Comparison of ENCODE assay signal across 8 cellular contexts in the genomic region with DNA sequence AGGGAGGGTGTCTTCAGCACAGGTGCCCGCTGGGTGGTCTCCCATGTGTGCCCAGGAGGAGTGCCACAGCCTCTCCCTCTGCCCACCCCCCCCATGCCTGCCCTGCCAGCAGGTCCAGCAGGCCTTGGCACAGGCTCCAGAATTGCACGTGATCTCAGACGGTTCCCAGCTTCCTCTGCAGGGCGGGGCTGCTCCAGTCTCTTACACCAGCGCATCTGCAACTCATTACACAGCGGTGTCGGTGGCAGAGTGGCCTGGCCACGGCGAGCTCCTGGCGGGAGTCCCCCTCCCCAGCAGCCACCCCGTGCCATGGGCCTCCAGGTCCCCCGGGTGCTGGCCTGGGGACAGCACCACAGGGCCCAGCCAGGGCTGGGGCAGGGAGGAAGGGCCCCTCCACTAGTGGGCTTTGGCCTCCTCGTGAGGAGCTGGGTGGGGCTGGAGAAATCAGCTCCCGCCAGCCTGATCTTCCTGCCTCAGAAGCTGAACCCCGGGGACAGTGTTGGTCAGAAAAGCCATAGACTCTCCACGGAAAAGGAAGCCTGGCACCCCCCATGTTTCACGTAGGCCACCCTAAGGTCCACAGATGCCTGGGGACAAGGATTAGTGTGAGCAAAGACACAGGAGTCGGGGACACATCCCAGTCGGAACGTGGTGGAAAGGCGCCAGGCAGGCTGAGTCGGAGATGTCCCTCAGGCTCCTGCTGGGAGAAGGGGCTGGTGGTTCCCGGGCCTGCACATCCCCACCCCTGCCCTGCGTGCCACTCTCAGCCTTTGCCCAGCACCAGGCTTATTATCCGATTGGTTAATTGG. TPM values are rescaled to one million over a fixed set of nuclear protein-coding genes. Genes with fewer than 3 reads are reported as not detected.
A peak's percentile ranks its signal among the peaks of the same experiment; 100 is the strongest.
DNase-seq lines count a peak whose midpoint lies in the region; ATAC-seq and TF ChIP-seq lines count a peak whose summit lies in the region.

No MANE protein-coding gene starts in this region.

- TF ChIP-seq POLR2A in vagina (IDR thresholded peaks at IDR 0.05): peak in 1 of 2 donors; percentile 60

- TF ChIP-seq CTCF in dorsolateral prefrontal cortex (IDR thresholded peaks at IDR 0.05 in 54 of 56, conservative IDR thresholded peaks at IDR 0.05 in 2 of 56; ENCODE audit: low read depth in 1 of 56, partially characterized antibody in 56 of 56) (peak in 6 of 56 donors; percentile 2 to 24 (median 12)), mesothelial cell of epicardium (IDR thresholded peaks at IDR 0.05; ENCODE audit: unreplicated experiment) (no peak), vagina (IDR thresholded peaks at IDR 0.05) (no peak)

- peaks cover 96% of the 10 kb centered on the region for H3K4me1 ChIP-seq in vagina

- no peaks in the 10 kb centered on the region for H3K36me3 Mint-ChIP-seq in mesothelial cell of epicardium

- no peak for ATAC-seq in HG03457 (IDR thresholded peaks at IDR 0.05; ENCODE audit: unreplicated experiment)

- peak overlapping the region; percentile 71 for H3K27ac Mint-ChIP-seq in mesothelial cell of epicardium

- H3K27ac ChIP-seq in dorsolateral prefrontal cortex: peak overlapping the region in 55 of 59 donors; percentile 12 to 84 (median 66)
- H3K27ac ChIP-seq in vagina: peak overlapping the region; percentile 90

- no peak overlapping the region for H3K4me3 Mint-ChIP-seq in mesothelial cell of epicardium

- no peaks in the 10 kb centered on the region for H3K9me3 ChIP-seq in vagina

- H3K27me3 ChIP-seq in dorsolateral prefrontal cortex (no peaks in the 10 kb centered on the region), vagina (no peaks in the 10 kb centered on the region)

- no peaks in the 10 kb centered on the region for H3K36me3 ChIP-seq in vagina

- intact Hi-C loops in dorsolateral prefrontal cortex (cut with DNase I) (loop anchor here in 1 of 2 donors (5.0 kb wide), 1 partner anchor 41 kb away; no protein-coding TSS in a partner anchor), vagina (cut with DNase I) (no loop called here)

- no peaks in the 10 kb centered on the region for H3K27me3 Mint-ChIP-seq in mesothelial cell of epicardium (ENCODE audit: low read depth)

- H3K4me1 Mint-ChIP-seq in mesothelial cell of epicardium: peaks cover 42% of the 10 kb centered on the region

- H3K4me3 ChIP-seq in dorsolateral prefrontal cortex (peak overlapping the region in 31 of 59 donors; percentile 0 to 50 (median 22)), vagina (peak overlapping the region; percentile 3 to 9)

- no peaks in the 10 kb centered on the region for H3K9me3 Mint-ChIP-seq in mesothelial cell of epicardium

- DNase-seq in DMS53 (lab: John Stamatoyannopoulos, UW): peak; percentile 30
- no peak for DNase-seq in DMS53 treated with DMSO at 0.1 percent for 48 hours (lab: John Stamatoyannopoulos, UW; ENCODE audit: unreplicated experiment)
- DNase-seq in dorsolateral prefrontal cortex: peak; percentile 78 to 93 (median 90)
- DNase-seq in mesothelial cell of epicardium (ENCODE audit: low spot score in 2 of 2, unreplicated experiment in 2 of 2): peak; percentile 60 to 74
- peak in 1 of 2 donors; percentile 96 for DNase-seq in vagina (ENCODE audit: extremely low spot score in 2 of 2)
- DNase-seq in activated naive CD4-positive, alpha-beta T cell (lab: John Stamatoyannopoulos, UW): no peak

TF ChIP-seq in PFSK-1, 5 proteins besides CTCF, POLR2A, EP300 and RAD21:
- TF ChIP-seq FOXP2 (optimal IDR thresholded peaks at IDR 0.05; ENCODE audit: borderline replicate concordance, extremely low read depth, extremely low read length, insufficient read depth) (no peak), POLR2AphosphoS5 (IDR thresholded peaks at IDR 0.05; ENCODE audit: low read depth, low read length) (0 out of 2 replicates have a peak, but pooled peaks have one; percentile 47), SIN3A (IDR thresholded peaks at IDR 0.05; ENCODE audit: borderline replicate concordance, insufficient read depth, low read length) (no peak), TAF1 (IDR thresholded peaks at IDR 0.05; ENCODE audit: borderline replicate concordance, insufficient read depth, low read length) (no peak)
- TF ChIP-seq, protein P1, sequence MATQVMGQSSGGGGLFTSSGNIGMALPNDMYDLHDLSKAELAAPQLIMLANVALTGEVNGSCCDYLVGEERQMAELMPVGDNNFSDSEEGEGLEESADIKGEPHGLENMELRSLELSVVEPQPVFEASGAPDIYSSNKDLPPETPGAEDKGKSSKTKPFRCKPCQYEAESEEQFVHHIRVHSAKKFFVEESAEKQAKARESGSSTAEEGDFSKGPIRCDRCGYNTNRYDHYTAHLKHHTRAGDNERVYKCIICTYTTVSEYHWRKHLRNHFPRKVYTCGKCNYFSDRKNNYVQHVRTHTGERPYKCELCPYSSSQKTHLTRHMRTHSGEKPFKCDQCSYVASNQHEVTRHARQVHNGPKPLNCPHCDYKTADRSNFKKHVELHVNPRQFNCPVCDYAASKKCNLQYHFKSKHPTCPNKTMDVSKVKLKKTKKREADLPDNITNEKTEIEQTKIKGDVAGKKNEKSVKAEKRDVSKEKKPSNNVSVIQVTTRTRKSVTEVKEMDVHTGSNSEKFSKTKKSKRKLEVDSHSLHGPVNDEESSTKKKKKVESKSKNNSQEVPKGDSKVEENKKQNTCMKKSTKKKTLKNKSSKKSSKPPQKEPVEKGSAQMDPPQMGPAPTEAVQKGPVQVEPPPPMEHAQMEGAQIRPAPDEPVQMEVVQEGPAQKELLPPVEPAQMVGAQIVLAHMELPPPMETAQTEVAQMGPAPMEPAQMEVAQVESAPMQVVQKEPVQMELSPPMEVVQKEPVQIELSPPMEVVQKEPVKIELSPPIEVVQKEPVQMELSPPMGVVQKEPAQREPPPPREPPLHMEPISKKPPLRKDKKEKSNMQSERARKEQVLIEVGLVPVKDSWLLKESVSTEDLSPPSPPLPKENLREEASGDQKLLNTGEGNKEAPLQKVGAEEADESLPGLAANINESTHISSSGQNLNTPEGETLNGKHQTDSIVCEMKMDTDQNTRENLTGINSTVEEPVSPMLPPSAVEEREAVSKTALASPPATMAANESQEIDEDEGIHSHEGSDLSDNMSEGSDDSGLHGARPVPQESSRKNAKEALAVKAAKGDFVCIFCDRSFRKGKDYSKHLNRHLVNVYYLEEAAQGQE (IDR thresholded peaks at IDR 0.05; ENCODE audit: insufficient read depth in 1 of 2, low read depth in 2 of 2, low read length in 2 of 2): no peak

RNA-seq across cellular contexts. Expression of a gene that starts 40.2 kb away (rescaled TPM):
- 67.2 TPM for polyA plus RNA-seq in PFSK-1 (2012; ENCODE audit: insufficient read length, low read depth)
- total RNA-seq in dorsolateral prefrontal cortex (100 to 1,000 TPM in 4 of 120 experiments, 10 to 100 TPM in 116; 32.1 to 133 (median 55.1) TPM), mesothelial cell of epicardium (43.7 to 46.0 TPM (median 45.0 TPM) in 3 replicates), vagina (49.4 TPM)

Comparison
In these comparisons a context has a peak if more than half of its experiments do, and no peak if none do; other contexts are left out.
1. DNase-seq: peak in DMS53 (single experiment), dorsolateral prefrontal cortex (10 of 10) and mesothelial cell of epicardium (2 of 2); none in DMS53 treated with DMSO at 0.1 percent for 48 hours (single experiment) and activated naive CD4-positive, alpha-beta T cell (0 of 4).